Comparison of ENCODE assay signal across 8 cellular contexts in the genomic region with DNA sequence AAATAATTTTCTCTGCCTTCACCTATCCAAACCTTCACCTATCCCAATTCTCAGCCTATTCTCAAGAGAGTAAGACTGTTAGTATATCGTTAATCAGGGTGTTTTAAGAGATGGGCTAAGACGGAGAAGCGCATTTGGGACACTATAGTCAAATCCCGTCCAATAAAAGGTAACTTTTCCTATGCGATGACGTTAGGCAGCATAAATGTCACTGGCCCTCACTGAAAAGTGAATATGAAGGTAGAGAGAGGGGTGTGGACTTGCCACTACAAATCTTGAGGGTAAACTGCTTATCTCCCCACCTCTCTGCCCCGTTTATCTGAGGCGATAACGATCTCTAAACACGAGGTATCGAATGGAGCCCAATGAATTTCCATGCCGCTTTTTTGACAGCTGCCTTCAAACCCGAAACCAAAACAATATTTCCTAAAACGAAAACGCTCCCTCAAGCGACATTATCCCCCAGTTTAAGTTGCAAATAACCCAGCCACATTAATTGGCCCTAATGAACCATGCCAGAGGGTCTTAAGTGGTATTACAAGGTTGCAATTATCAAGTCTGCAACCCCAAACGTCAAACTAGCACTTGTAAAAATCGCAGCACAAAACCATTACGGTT. TPM values are rescaled to one million over a fixed set of nuclear protein-coding genes. Genes with fewer than 3 reads are reported as not detected.
DNase-seq lines count a peak whose midpoint lies in the region; ATAC-seq and TF ChIP-seq lines count a peak whose summit lies in the region.

No MANE protein-coding gene starts in this region.

- H3K4me3 Mint-ChIP-seq in MCF 10A (ENCODE audit: unreplicated experiment) (peak overlapping the region; percentile 98), type B pancreatic cell (peak overlapping the region; percentile 85)

- H3K27ac Mint-ChIP-seq in MCF 10A (ENCODE audit: low read depth, unreplicated experiment) (peak overlapping the region; percentile 99), type B pancreatic cell (peak overlapping the region; percentile 79)

- BruUV-seq in MCF 10A (replicated peaks; lab: Mats Ljungman, UMichigan) = no TSS peak

- intact Hi-C loops in MCF 10A (cut with micrococcal nuclease) = loop anchor here (1.0 to 5.0 kb wide), 6 partner anchors 91 to 741 kb away; no protein-coding TSS in a partner anchor

- no peak for ATAC-seq in GM21717 (IDR thresholded peaks at IDR 0.05; ENCODE audit: unreplicated experiment)

- no peaks in the 10 kb centered on the region for H3K9me2 ChIP-seq in Loucy (replicated peaks; ENCODE audit: low read depth, low read length)

- peak overlapping the region; percentile 84 for H3K9ac ChIP-seq in Loucy (ENCODE audit: low read depth, low read length, poor library complexity, severe bottlenecking)

- H3K27me3 Mint-ChIP-seq in MCF 10A (ENCODE audit: insufficient read depth, unreplicated experiment) (no peaks in the 10 kb centered on the region), type B pancreatic cell (peaks cover 23% of the 10 kb centered on the region)

- POLR2A ChIA-PET in MCF 10A (lab: Yijun Ruan, JAX) = interaction anchor here (0.7 to 9.6 kb wide), 31 partner anchors 10 to 768 kb away, joined by 3 to 116 read pairs (median 12); a partner anchor contains a TSS

- peaks cover 64% of the 10 kb centered on the region for H3K79me2 ChIP-seq in Loucy (ENCODE audit: insufficient read depth, low read length)

- H2AFZ ChIP-seq in Loucy (ENCODE audit: low read length) = no peak overlapping the region

- no peaks in the 10 kb centered on the region; the same call in 1 of the 2 replicates for H3K36me3 ChIP-seq in Loucy (ENCODE audit: insufficient read depth, low read length)

- CTCF ChIA-PET in MCF 10A (lab: Yijun Ruan, JAX) = interaction anchor here (0.7 to 2.5 kb wide), 7 partner anchors 51 to 485 kb away, joined by 3 to 10 read pairs (median 4); no protein-coding TSS in a partner anchor

- DNase-seq in Caki2 (ENCODE audit: low read depth) (peak; percentile 46), MCF 10A (ENCODE audit: unreplicated experiment) (peak; percentile 64), medulla oblongata (ENCODE audit: extremely low spot score) (peak; percentile 42), type B pancreatic cell (ENCODE audit: extremely low spot score, unreplicated experiment) (no peak), NCI-H146 (lab: John Stamatoyannopoulos, UW) (no peak), OCI-M2 (lab: John Stamatoyannopoulos, UW; ENCODE audit: unreplicated experiment) (no peak)

- H3K27me3 ChIP-seq in Loucy (ENCODE audit: insufficient read depth, low read length, poor library complexity, severe bottlenecking) = no peaks in the 10 kb centered on the region

- H3K4me3 ChIP-seq in Loucy (ENCODE audit: low read length, poor library complexity, severe bottlenecking) = peak overlapping the region; percentile 98

- H3K4me2 ChIP-seq in Loucy (ENCODE audit: low read depth, low read length, poor library complexity, severe bottlenecking) = peak overlapping the region; percentile 96

- peaks cover 52% of the 10 kb centered on the region for H3K4me1 ChIP-seq in Loucy (ENCODE audit: insufficient read depth, low read length, poor library complexity, severe bottlenecking)

- H3K4me1 Mint-ChIP-seq in MCF 10A (ENCODE audit: insufficient read depth, unreplicated experiment) (peaks cover 29% of the 10 kb centered on the region), type B pancreatic cell (ENCODE audit: unreplicated experiment) (peaks cover 34% of the 10 kb centered on the region)

- TF ChIP-seq CTCF in Loucy (conservative IDR thresholded peaks at IDR 0.05; ENCODE audit: low read length) (no peak), MCF 10A (IDR thresholded peaks at IDR 0.05; ENCODE audit: unreplicated experiment) (no peak), type B pancreatic cell (conservative IDR thresholded peaks at IDR 0.05) (no peak)

- H3K36me3 Mint-ChIP-seq in MCF 10A (ENCODE audit: insufficient read depth, unreplicated experiment) (peaks cover 28% of the 10 kb centered on the region), type B pancreatic cell (peaks cover 32% of the 10 kb centered on the region)

- H3F3A ChIP-seq in Loucy (ENCODE audit: low read depth) = no peaks in the 10 kb centered on the region

- in situ Hi-C loops in Caki2 (cut with HindIII; ENCODE audit: low pct_unique_long_range_greater_than_20kb, low sequenced_read_pairs) = no loop called here

- H3K9me3 ChIP-seq in Loucy (ENCODE audit: insufficient read depth, low read depth, low read length) = no peaks in the 10 kb centered on the region

- H3K9me3 Mint-ChIP-seq in MCF 10A (ENCODE audit: unreplicated experiment) (no peaks in the 10 kb centered on the region), type B pancreatic cell (peaks cover 6% of the 10 kb centered on the region)

- peaks cover 57% of the 10 kb centered on the region for H4K20me1 ChIP-seq in Loucy (ENCODE audit: insufficient read depth, low read length, poor library complexity, severe bottlenecking)

RNA-seq across cellular contexts. Expression of a gene that starts 1.5 kb away (rescaled TPM):
- total RNA-seq in Caki2 (2014; rRNA removed; shearing (Covaris generic); ENCODE audit: low replicate concordance) = 11.9 and 13.8 TPM in 2 replicates
- total RNA-seq in MCF 10A (2022) = 92.9 and 113 TPM in 2 replicates
- 43.0 and 94.0 TPM in 2 replicates for total RNA-seq in type B pancreatic cell (ENCODE audit: low replicate concordance)

Comparison
In these comparisons a context has a peak if more than half of its experiments do, and no peak if none do; other contexts are left out.
1. DNase-seq: peak in Caki2 (single experiment), MCF 10A (single experiment) and medulla oblongata (single experiment); none in type B pancreatic cell (single experiment), NCI-H146 (single experiment) and OCI-M2 (single experiment).